In the genomic region with DNA sequence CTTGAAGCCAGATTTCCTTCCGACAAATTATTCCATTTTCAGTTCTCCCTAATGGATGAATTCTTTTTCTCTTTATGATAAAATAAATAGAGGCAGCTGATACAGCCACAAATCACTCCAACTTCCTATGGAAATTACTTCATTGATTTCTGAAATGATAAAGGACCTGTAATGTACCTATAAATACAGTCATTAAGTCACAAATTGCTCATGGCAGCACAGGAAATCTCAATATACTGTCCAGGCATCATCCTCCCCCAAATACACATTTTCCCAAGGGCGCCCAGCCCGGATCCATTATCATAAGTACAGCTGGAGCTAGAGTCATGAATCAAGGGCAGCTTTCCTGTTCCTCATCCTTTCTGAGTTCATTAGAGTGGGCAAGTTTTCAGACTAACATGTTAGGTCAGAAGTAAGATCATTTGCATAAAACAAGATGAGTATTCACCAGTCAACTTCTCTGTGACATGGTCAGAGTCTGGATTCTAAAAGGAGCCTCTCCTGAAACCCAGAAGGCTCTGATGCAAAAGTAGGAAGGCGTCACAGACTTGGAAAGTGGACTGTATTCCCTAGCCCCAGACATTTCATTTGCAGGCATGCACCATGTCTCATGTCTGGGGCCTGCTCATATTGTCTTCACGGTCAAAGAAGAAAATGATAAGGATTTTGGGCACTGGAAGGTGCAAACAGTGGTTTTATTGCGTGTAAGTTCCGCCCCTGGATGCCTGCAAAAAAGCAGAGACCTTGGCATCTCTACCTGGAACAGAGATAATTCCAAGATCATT, we compare ENCODE assay signal across 15 cellular contexts.
"Had no signal": no experiment of that assay in that cellular context is flagged by ENCODE, and none has a peak within 500 bp of the region (broad histone marks: within the 10 kb centered on the region; RNA-seq: fewer than 3 reads in every experiment).

No MANE protein-coding gene starts in this region.

- H3K4me3 ChIP-seq: lung had no signal

- DNase-seq: activated CD4-positive, alpha-beta T cell treated with anti-CD3 and anti-CD28 coated beads, Interleukin-2, amount 10 ng/mL, durations not matched to agents 7 days and 5 days; activated CD4-positive, CD25-positive, alpha-beta regulatory T cell; activated CD8-positive, alpha-beta memory T cell treated with anti-CD3 and anti-CD28 coated beads for 24 hours; activated naive CD4-positive, alpha-beta T cell treated with anti-CD3 and anti-CD28 coated beads for 36 hours; cortex of kidney; effector memory CD8-positive, alpha-beta T cell; hypothalamus; naive thymus-derived CD4-positive, alpha-beta T cell; stimulated activated CD4-positive, alpha-beta T cell treated with anti-CD3 and anti-CD28 coated beads, Interleukin-2, amount 100 ng/mL, for 24 hours; stimulated activated naive B cell treated with anti-CD40 and anti-IgM and Interleukin-4, amounts not matched to agents 10 μg/mL and 1 μg/mL and 100 μg/mL, for 72 hours; substantia nigra; T-helper 2 cell had no signal

- ATAC-seq: activated T-helper 17 cell treated with anti-CD3 and anti-CD28 coated beads, Interleukin-2, amount 50 U/mL, for 72 hours; effector memory CD8-positive, alpha-beta T cell; naive thymus-derived CD4-positive, alpha-beta T cell; sciatic nerve; stimulated activated naive B cell treated with anti-CD40 and anti-IgM and Interleukin-4, amounts not matched to agents 10 μg/mL and 1 μg/mL and 100 μg/mL, for 72 hours had no signal
